Comparison of ENCODE assay signal across 22 cellular contexts in the genomic region with DNA sequence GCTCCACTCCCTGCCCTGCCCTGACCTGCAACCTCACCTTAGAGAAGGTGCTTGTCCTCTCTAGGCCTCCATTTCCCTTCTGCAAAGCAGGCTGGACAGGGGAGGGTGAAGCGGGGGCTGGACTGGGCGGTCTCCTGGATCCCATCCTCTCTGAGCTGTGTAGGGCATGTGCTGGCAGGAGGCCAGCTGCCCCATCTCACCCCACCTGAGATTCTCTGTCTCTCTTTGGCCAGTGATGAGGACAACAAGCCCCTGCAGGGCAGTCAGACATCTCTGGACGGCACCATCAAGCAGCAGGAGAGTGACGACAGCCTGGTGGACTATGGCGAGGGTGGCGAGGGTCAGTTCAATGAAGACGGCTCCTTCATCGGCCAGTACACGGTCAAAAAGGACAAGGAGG. TPM values are rescaled to one million over a fixed set of nuclear protein-coding genes. Genes with fewer than 3 reads are reported as not detected.
DNase-seq lines count a peak whose midpoint lies in the region; ATAC-seq, FAIRE-seq and TF ChIP-seq lines count a peak whose summit lies in the region.
"Had no signal": no experiment of that assay in that cellular context is flagged by ENCODE, and none has a peak within 500 bp of the region (broad histone marks: within the 10 kb centered on the region; RNA-seq: fewer than 3 reads in every experiment).

No MANE protein-coding gene starts in this region.

- no peak overlapping the region for H3K27ac Mint-ChIP-seq in chondrocyte (ENCODE audit: unreplicated experiment)
- H3K27ac Mint-ChIP-seq: CD4-positive, alpha-beta T cell had no signal

- H3K36me3 ChIP-seq in K562 (ENCODE audit: control insufficient read depth, insufficient read depth, low read length) (no peaks in the 10 kb centered on the region), osteoblast (ENCODE audit: insufficient read depth, low read length) (no peaks in the 10 kb centered on the region)
- H3K36me3 ChIP-seq: HAP-1 had no signal

- no peak for TF ChIP-seq POLR2A in K562 (conservative IDR thresholded peaks at IDR 0.05)

- peaks cover 7% of the 10 kb centered on the region for H3K4me1 Mint-ChIP-seq in chondrocyte (ENCODE audit: low read depth)

- TF ChIP-seq CTCF in K562 (IDR thresholded peaks at IDR 0.05 in 2 of 3, conservative IDR thresholded peaks at IDR 0.05 in 1 of 3; ENCODE audit: insufficient read depth in 2 of 3, low read depth in 1 of 3, low read length in 3 of 3): no peak
- no peak for TF ChIP-seq CTCF in chondrocyte (IDR thresholded peaks at IDR 0.05)
- no peak for TF ChIP-seq CTCF in osteoblast (IDR thresholded peaks at IDR 0.05; ENCODE audit: extremely low read depth, low read depth, low read length)

- no peak overlapping the region for H2AFZ ChIP-seq in K562 (ENCODE audit: low read depth, low read length)
- H2AFZ ChIP-seq in osteoblast (ENCODE audit: low read length): no peak overlapping the region

- CTCF ChIA-PET in K562 (lab: Yijun Ruan, JAX; ENCODE audit: low intra/inter-chr PET ratio): no interaction called here

- H3K9me1 ChIP-seq in K562 (ENCODE audit: control insufficient read depth, insufficient read depth, low read length): no peaks in the 10 kb centered on the region

- H3K27me3 ChIP-seq in K562 (ENCODE audit: control insufficient read depth in 2 of 2, insufficient read depth in 2 of 2, low read length in 2 of 2) (peaks cover 72 to 98% of the 10 kb centered on the region in 2 experiments), layer of hippocampus (ENCODE audit: control insufficient read depth, insufficient read depth, low read length) (no peaks in the 10 kb centered on the region), osteoblast (ENCODE audit: insufficient read depth, low read length) (no peaks in the 10 kb centered on the region)

- H3K4me2 ChIP-seq in K562 (ENCODE audit: insufficient read depth, low read length): no peak overlapping the region
- no peak overlapping the region for H3K4me2 ChIP-seq in osteoblast (ENCODE audit: insufficient read depth, low read length)

- H3K27me3 Mint-ChIP-seq in chondrocyte (ENCODE audit: low read depth): peaks cover 37% of the 10 kb centered on the region

- FAIRE-seq in K562 (lab: Jason Lieb, UNC): no peak
- no peak for FAIRE-seq in HTR-8/SVneo (lab: Jason Lieb, UNC)
- FAIRE-seq: A204.1, D721Med had no signal

- DNase-seq in K562 (ENCODE audit: extremely low read depth in 1 of 4, low spot score in 3 of 4) (no peak), chondrocyte (ENCODE audit: low spot score) (peak; percentile 61), substantia nigra (lab: John Stamatoyannopoulos, UW) (peak in 1 of 49 donors; percentile 61), HTR-8/SVneo (ENCODE audit: insufficient read length, low spot score) (no peak), NCI-H748 treated with DMSO at 0.1 percent for 48 hours (lab: John Stamatoyannopoulos, UW) (no peak), osteoblast (ENCODE audit: insufficient read length, low spot score, missing footprints) (no peak), Kasumi-1 (lab: John Stamatoyannopoulos, UW) (no peak)
- DNase-seq: ACHN; Caco-2; CD4-positive, alpha-beta T cell; DMS153; DMS79; GDM1; GOT3 had no signal

- TF ChIP-seq EP300 in K562 (IDR thresholded peaks at IDR 0.05; ENCODE audit: low read length): no peak

- H3K27ac ChIP-seq in K562 (ENCODE audit: extremely low read depth, low read depth, low read length) (no peak overlapping the region), layer of hippocampus (ENCODE audit: low read depth, low read length) (peak overlapping the region; percentile 53), substantia nigra (ENCODE audit: low read depth, low read length, poor library complexity, severe bottlenecking) (peak overlapping the region; percentile 79), osteoblast (ENCODE audit: low read depth, low read length) (no peak overlapping the region)
- H3K27ac ChIP-seq: C4-2B had no signal

- H3K36me3 Mint-ChIP-seq in chondrocyte (ENCODE audit: low read depth): no peaks in the 10 kb centered on the region

- no TSS peak for BruUV-seq in K562 (replicated peaks; lab: Mats Ljungman, UMichigan)

- POLR2A ChIA-PET in K562 (lab: Yijun Ruan, JAX): interaction anchor here (0.8 to 1.3 kb wide), 2 partner anchors 15 to 24 kb away, joined by 3 read pairs; no protein-coding TSS in a partner anchor

- intact Hi-C loops in K562 (cut with micrococcal nuclease): no loop called here

- H3K9me3 Mint-ChIP-seq in chondrocyte (ENCODE audit: low read depth): no peaks in the 10 kb centered on the region
- H3K9me3 Mint-ChIP-seq: CD4-positive, alpha-beta T cell had no signal

- under 1% methylated on average over 9 of the region's 9 CpGs for WGBS in K562 (ENCODE audit: insufficient coverage, low coverage, missing lambda C conversion rate)

- no peak for TF ChIP-seq RAD21 in K562 (CRISPR knock-in tag; conservative IDR thresholded peaks at IDR 0.05 in 1 of 2, IDR thresholded peaks at IDR 0.05 in 1 of 2)

- H3K4me3 ChIP-seq in K562 (no peak overlapping the region), osteoblast (ENCODE audit: insufficient read depth, low read length) (no peak overlapping the region)
- H3K4me3 ChIP-seq: HAP-1 had no signal

- H3K9ac ChIP-seq in K562 (ENCODE audit: insufficient read depth in 1 of 2, low read depth in 2 of 2, low read length in 2 of 2): no peak overlapping the region

- no peak overlapping the region for H3K4me3 Mint-ChIP-seq in chondrocyte (ENCODE audit: unreplicated experiment)
- H3K4me3 Mint-ChIP-seq: CD4-positive, alpha-beta T cell had no signal

- in situ Hi-C loops in K562 (cut with MboI): no loop called here

- ATAC-seq in K562: no peak

- no peaks in the 10 kb centered on the region for H3K4me1 ChIP-seq in K562 (replicated peaks in 1 of 2; ENCODE audit: control insufficient read depth in 2 of 2, insufficient read depth in 2 of 2, low read length in 2 of 2)
- peaks cover 12% of the 10 kb centered on the region for H3K4me1 ChIP-seq in osteoblast (ENCODE audit: insufficient read depth, low read length)
- H3K4me1 ChIP-seq: HAP-1 had no signal

- no peaks in the 10 kb centered on the region for H3K79me2 ChIP-seq in K562 (ENCODE audit: control insufficient read depth, insufficient read depth, low read length)
- H3K79me2 ChIP-seq in osteoblast (ENCODE audit: insufficient read depth, low read length): no peaks in the 10 kb centered on the region

- H3K9me3 ChIP-seq in K562 (replicated peaks; ENCODE audit: control insufficient read depth, insufficient read depth, low read depth, low read length) (no peaks in the 10 kb centered on the region), osteoblast (ENCODE audit: low read depth, low read length) (no peaks in the 10 kb centered on the region)
- H3K9me3 ChIP-seq: Caco-2, HAP-1 had no signal

- H4K20me1 ChIP-seq in K562 (replicated peaks; ENCODE audit: control insufficient read depth, insufficient read depth, low read length) (peaks cover 26% of the 10 kb centered on the region), osteoblast (ENCODE audit: insufficient read depth, low read length) (no peaks in the 10 kb centered on the region)

TF ChIP-seq in K562, 482 proteins besides CTCF, POLR2A, EP300 and RAD21:
- no peak for TF ChIP-seq SRSF1 (IDR thresholded peaks at IDR 0.05; ENCODE audit: low read depth, low read length)
- peak; percentile 62 for TF ChIP-seq NFIC (IDR thresholded peaks at IDR 0.05)

RNA-seq across cellular contexts. Expression of a gene that starts 26.9 kb away (rescaled TPM):
- not detected in 2 replicates for total RNA-seq in K562 (2011; cell fraction: chromatin; rRNA removed; ENCODE audit: low replicate concordance)
- not detected in 2 replicates for total RNA-seq in K562 (2011; cell fraction: nucleolus; rRNA removed)
- not detected in 2 replicates for total RNA-seq in K562 (2011; cell fraction: nucleoplasm; rRNA removed)
- not detected in 2 replicates for total RNA-seq in K562 (2014; rRNA removed)
- not detected in 2 replicates for total RNA-seq in K562 (2014; rRNA removed; fragmentation: Illumina TruSeq; extraction: Trizol)
- total RNA-seq in K562 (2015; rRNA removed; fragmentation: Illumina TruSeq; extraction: Trizol): not detected in 2 replicates
- total RNA-seq in K562 (2021): not detected in 2 replicates
- polyA plus RNA-seq in K562 (2011; rRNA removed): not detected in 2 replicates
- not detected in 2 replicates for polyA plus RNA-seq in K562 (2011; cell fraction: cytosol; rRNA removed)
- polyA plus RNA-seq in K562 (2011; cell fraction: nucleus; rRNA removed): not detected in 2 replicates
- 0.06 and 0.17 TPM in 2 replicates for polyA plus RNA-seq in K562 (2012)
- not detected in 2 replicates for polyA plus RNA-seq in K562 (2014; fragmentation: Illumina TruSeq; extraction: Trizol)
- polyA plus RNA-seq in K562 (2014; fragmentation: Nextera tagmentation; extraction: Ambion mirVana): not detected
- polyA plus RNA-seq in K562 (2014; rRNA removed): not detected in 2 replicates
- not detected in 2 replicates for polyA minus RNA-seq in K562 (2011; rRNA and poly(A)+ RNA removed)
- polyA minus RNA-seq in K562 (2011; cell fraction: cytosol; rRNA and poly(A)+ RNA removed): not detected in 2 replicates
- not detected in 2 replicates for polyA minus RNA-seq in K562 (2011; cell fraction: nucleus; rRNA and poly(A)+ RNA removed)
- not detected in 3 replicates for total RNA-seq in chondrocyte
- under 0.01 TPM in 1 of 2 replicates, not detected in the other for total RNA-seq in osteoblast
- total RNA-seq: Caco-2; CD4-positive, alpha-beta T cell; Daoy; HT-29 had no signal
- polyA plus RNA-seq: BJ had no signal

Comparison
In these comparisons a context has a peak if more than half of its experiments do, and no peak if none do; other contexts are left out.
1. H3K27ac ChIP-seq: peak in layer of hippocampus (single experiment) and substantia nigra (single experiment); none in K562 (single experiment) and osteoblast (single experiment).